Comparison of ENCODE assay signal across 8 cellular contexts in genomic region chrX:24025741-24026402, GRCh38. TPM values are rescaled to one million over a fixed set of nuclear protein-coding genes. Genes with fewer than 3 reads are reported as not detected.
A peak's percentile ranks its signal among the peaks of the same experiment; 100 is the strongest.
DNase-seq lines count a peak whose midpoint lies in the region; ATAC-seq lines count a peak whose summit lies in the region.

No MANE protein-coding gene starts in this region.

- H3K23ac ChIP-seq in trophoblast cell (ENCODE audit: low read length): no peak overlapping the region

- H3K4me1 Mint-ChIP-seq in activated CD8-positive, alpha-beta T cell treated with anti-CD3 and anti-CD28 coated beads, Interleukin-2, amount 10 ng/mL, durations not matched to agents 7 days and 5 days (ENCODE audit: low read depth): peaks cover 21% of the 10 kb centered on the region

- peak overlapping the region; percentile 56 for H2BK120ac ChIP-seq in trophoblast cell (ENCODE audit: insufficient read depth, low read length, poor library complexity)

- peak overlapping the region; percentile 70 for H3K4me2 ChIP-seq in trophoblast cell (ENCODE audit: low read length)

- no peaks in the 10 kb centered on the region for H3K9me3 Mint-ChIP-seq in activated CD8-positive, alpha-beta T cell treated with anti-CD3 and anti-CD28 coated beads, Interleukin-2, amount 10 ng/mL, durations not matched to agents 7 days and 5 days (ENCODE audit: insufficient read depth)

- H3K27ac Mint-ChIP-seq in activated CD8-positive, alpha-beta T cell treated with anti-CD3 and anti-CD28 coated beads, Interleukin-2, amount 10 ng/mL, durations not matched to agents 7 days and 5 days: peak overlapping the region; percentile 96

- peak overlapping the region; percentile 75 for H2BK5ac ChIP-seq in trophoblast cell (ENCODE audit: low read depth, low read length, poor library complexity)

- POLR2A ChIA-PET in activated CD8-positive, alpha-beta T cell treated with anti-CD3 and anti-CD28 coated beads, Interleukin-2, amount 10 ng/mL, durations not matched to agents 7 days and 5 days (lab: Charles Lee): interaction anchor here (0.6 to 3.5 kb wide), 8 partner anchors 13 to 455 kb away, joined by 3 to 24 read pairs (median 6); partner anchors contain the start of genes APOO, CXorf58, EIF2S3 and SAT1

- peak overlapping the region; percentile 94 for H4K8ac ChIP-seq in trophoblast cell (ENCODE audit: low read depth, low read length)

- H3K79me1 ChIP-seq in trophoblast cell (ENCODE audit: low read length): peaks cover 10% of the 10 kb centered on the region

- peak overlapping the region; percentile 86 for H3K18ac ChIP-seq in trophoblast cell (ENCODE audit: low read length)

- peak; percentile 13 for ATAC-seq in GM21825 (IDR thresholded peaks at IDR 0.05; ENCODE audit: unreplicated experiment)
- ATAC-seq in activated CD8-positive, alpha-beta T cell treated with anti-CD3 and anti-CD28 coated beads, Interleukin-2, amount 10 ng/mL, durations not matched to agents 7 days and 5 days: peak; percentile 45

- no peaks in the 10 kb centered on the region for H3K27me3 ChIP-seq in trophoblast cell (ENCODE audit: insufficient read depth, low read length)

- H2AK5ac ChIP-seq in trophoblast cell (ENCODE audit: low read length): peak overlapping the region; percentile 53

- H3K79me2 ChIP-seq in trophoblast cell (ENCODE audit: control insufficient read depth, insufficient read depth, low read length, poor library complexity): peaks cover 7% of the 10 kb centered on the region

- H3K9ac ChIP-seq in trophoblast cell (ENCODE audit: low read length): peak overlapping the region; percentile 80

- CTCF ChIA-PET in activated CD8-positive, alpha-beta T cell treated with anti-CD3 and anti-CD28 coated beads, Interleukin-2, amount 10 ng/mL, durations not matched to agents 7 days and 5 days (lab: Charles Lee): interaction anchor here (1.0 to 2.9 kb wide), 9 partner anchors 11 to 124 kb away, joined by 3 to 31 read pairs (median 4); partner anchors contain the start of genes APOO, CXorf58 and EIF2S3

- H4K91ac ChIP-seq in trophoblast cell (ENCODE audit: low read depth, low read length): peak overlapping the region; percentile 86

- peak overlapping the region; percentile 93 for H3K27ac ChIP-seq in trophoblast cell (ENCODE audit: low read depth, low read length)

- no peaks in the 10 kb centered on the region for H3K4me1 ChIP-seq in trophoblast cell (ENCODE audit: control insufficient read depth in 1 of 2, insufficient read depth in 2 of 2, low read length in 2 of 2)

- no peaks in the 10 kb centered on the region for H3K9me3 ChIP-seq in trophoblast cell (ENCODE audit: insufficient read depth, low read depth, low read length)

- DNase-seq in NCI-H524 (lab: John Stamatoyannopoulos, UW): peak; percentile 43 to 76
- no peak for DNase-seq in NCI-H524 treated with DMSO at 0.1 percent for 48 hours (lab: John Stamatoyannopoulos, UW)
- peak; percentile 50 for DNase-seq in LHCN-M2 (ENCODE audit: low read depth)
- no peak for DNase-seq in activated CD8-positive, alpha-beta T cell treated with anti-CD3 and anti-CD28 coated beads, Interleukin-2, amount 10 ng/mL, durations not matched to agents 7 days and 5 days
- peak; percentile 27 for DNase-seq in foreskin melanocyte
- DNase-seq in trophoblast cell: peak in 1 of 2 donors; percentile 67
- no peak for DNase-seq in iPS-NIHi7 (ENCODE audit: extremely low spot score)

- no CpG with 5 or more reads among the region's 46 CpGs for WGBS in trophoblast cell (ENCODE audit: extremely low coverage, insufficient coverage, insufficient read length)

- peak overlapping the region; percentile 95 for H3K14ac ChIP-seq in trophoblast cell (ENCODE audit: low read length)

- H4K12ac ChIP-seq in trophoblast cell (ENCODE audit: low read depth, low read length): peak overlapping the region; percentile 98

- peak overlapping the region; percentile 75 for H2AFZ ChIP-seq in trophoblast cell (ENCODE audit: insufficient read depth, low read length, poor library complexity)

- peak overlapping the region; percentile 67 for H3K4ac ChIP-seq in trophoblast cell (ENCODE audit: low read depth, low read length)

- no peaks in the 10 kb centered on the region for H3K27me3 Mint-ChIP-seq in activated CD8-positive, alpha-beta T cell treated with anti-CD3 and anti-CD28 coated beads, Interleukin-2, amount 10 ng/mL, durations not matched to agents 7 days and 5 days (ENCODE audit: low read depth)

- H2BK12ac ChIP-seq in trophoblast cell (ENCODE audit: low read length): no peak overlapping the region

- H3K36me3 Mint-ChIP-seq in activated CD8-positive, alpha-beta T cell treated with anti-CD3 and anti-CD28 coated beads, Interleukin-2, amount 10 ng/mL, durations not matched to agents 7 days and 5 days (ENCODE audit: low read depth): peaks cover 21% of the 10 kb centered on the region

- no peaks in the 10 kb centered on the region for H3K36me3 ChIP-seq in trophoblast cell (ENCODE audit: control insufficient read depth in 1 of 2, insufficient read depth in 2 of 2, low read length in 2 of 2)

- peak overlapping the region; percentile 82 for H3K4me3 Mint-ChIP-seq in activated CD8-positive, alpha-beta T cell treated with anti-CD3 and anti-CD28 coated beads, Interleukin-2, amount 10 ng/mL, durations not matched to agents 7 days and 5 days

- H3K4me3 ChIP-seq in trophoblast cell (ENCODE audit: low read depth, low read length): peak overlapping the region; percentile 87

RNA-seq across cellular contexts. Expression of gene KLHL15, which starts 1.1 kb away (rescaled TPM):
- 9.3 and 9.7 TPM in 2 replicates for total RNA-seq in LHCN-M2 (2014; rRNA removed)
- 1.2 TPM for polyA plus RNA-seq in LHCN-M2 (2012)
- 10 to 100 TPM; 10.1 to 11.1 TPM for total RNA-seq in activated CD8-positive, alpha-beta T cell treated with anti-CD3 and anti-CD28 coated beads, Interleukin-2, amount 10 ng/mL, durations not matched to agents 7 days and 5 days
- 3.2 and 3.6 TPM in 2 replicates for polyA plus RNA-seq in trophoblast cell (2013)

RNA-seq across cellular contexts. Expression of gene EIF2S3, which starts 28.9 kb away (rescaled TPM):
- total RNA-seq in LHCN-M2 (2014; rRNA removed): 108 and 122 TPM in 2 replicates
- polyA plus RNA-seq in LHCN-M2 (2012): 63.2 TPM
- total RNA-seq in activated CD8-positive, alpha-beta T cell treated with anti-CD3 and anti-CD28 coated beads, Interleukin-2, amount 10 ng/mL, durations not matched to agents 7 days and 5 days: 100 to 1,000 TPM; 187 to 197 TPM
- polyA plus RNA-seq in trophoblast cell (2013): 110 and 112 TPM in 2 replicates

Comparison
In these comparisons a context has a peak if more than half of its experiments do, and no peak if none do; other contexts are left out.
1. DNase-seq: peak in NCI-H524 (2 of 2), LHCN-M2 (single experiment) and foreskin melanocyte (single experiment); none in NCI-H524 treated with DMSO at 0.1 percent for 48 hours (single experiment), activated CD8-positive, alpha-beta T cell treated with anti-CD3 and anti-CD28 coated beads, Interleukin-2, amount 10 ng/mL, durations not matched to agents 7 days and 5 days (single experiment) and iPS-NIHi7 (single experiment).